Comparison of ENCODE assay signal across 8 cellular contexts in the genomic region with DNA sequence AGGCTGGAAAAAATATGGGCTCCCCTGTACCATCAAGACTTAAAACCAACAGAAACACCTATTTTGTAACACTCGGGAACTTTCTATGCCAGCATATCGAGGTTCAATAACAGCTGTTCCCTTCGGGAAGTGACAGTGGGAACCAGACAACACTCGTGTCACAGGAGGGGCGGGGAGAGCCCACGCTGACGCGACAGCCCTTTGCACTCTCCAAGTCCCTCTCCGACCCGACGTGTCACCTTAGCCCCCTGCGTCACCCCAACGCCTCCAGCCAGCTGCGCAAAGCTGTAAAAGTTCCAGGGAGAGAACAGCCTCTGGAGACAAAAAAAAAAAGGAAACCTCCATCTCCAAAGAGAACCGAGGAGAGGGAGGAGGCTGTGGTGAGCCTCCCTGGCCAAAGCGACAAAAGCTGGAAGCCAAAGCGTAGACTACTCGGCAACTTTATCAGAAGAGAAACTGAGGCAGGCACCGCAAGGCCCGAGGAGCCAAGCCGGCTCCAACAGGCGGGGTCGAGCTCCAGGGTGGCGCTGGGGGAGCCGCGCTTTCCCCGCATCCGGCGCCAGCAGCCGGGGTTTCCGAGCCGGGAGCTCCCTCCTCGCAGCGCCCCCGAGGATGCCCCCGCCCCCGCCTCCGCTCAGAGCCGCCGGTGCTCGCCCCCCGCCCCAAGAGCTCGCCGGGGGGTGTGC. TPM values are rescaled to one million over a fixed set of nuclear protein-coding genes. Genes with fewer than 3 reads are reported as not detected.
A peak's percentile ranks its signal among the peaks of the same experiment; 100 is the strongest.
DNase-seq lines count a peak whose midpoint lies in the region; ATAC-seq and TF ChIP-seq lines count a peak whose summit lies in the region.

No MANE protein-coding gene starts in this region.

- ATAC-seq in GM19438 (IDR thresholded peaks at IDR 0.05; ENCODE audit: low read depth, unreplicated experiment): peak; percentile 31
- ATAC-seq in activated CD4-positive, alpha-beta T cell treated with anti-CD3 and anti-CD28 coated beads for 36 hours: peak; percentile 42
- no peak for ATAC-seq in GM18505 (IDR thresholded peaks at IDR 0.05; ENCODE audit: unreplicated experiment)

- CTCF ChIA-PET in activated CD4-positive, alpha-beta T cell treated with anti-CD3 and anti-CD28 coated beads for 36 hours (lab: Charles Lee): interaction anchor here (0.5 to 1.9 kb wide), 4 partner anchors 9 to 177 kb away, joined by 3 to 5 read pairs (median 4); no protein-coding TSS in a partner anchor

- H3K27ac Mint-ChIP-seq in activated CD4-positive, alpha-beta T cell treated with anti-CD3 and anti-CD28 coated beads for 36 hours: peak overlapping the region; percentile 85
- peak overlapping the region; percentile 96 for H3K27ac Mint-ChIP-seq in mesothelial cell of epicardium

- DNase-seq in AG20443 (ENCODE audit: low spot score): peak; percentile 49
- DNase-seq in HuH-7 (ENCODE audit: low spot score): peak; percentile 39
- DNase-seq in activated CD4-positive, alpha-beta T cell treated with anti-CD3 and anti-CD28 coated beads for 36 hours: peak; percentile 72
- DNase-seq in dermis microvascular lymphatic vessel endothelial cell (ENCODE audit: low read depth in 2 of 2): peak; percentile 74 to 75
- DNase-seq in mesothelial cell of epicardium (ENCODE audit: low spot score in 2 of 2, unreplicated experiment in 2 of 2): peak; percentile 40 to 72
- peak; percentile 33 for DNase-seq in stimulated activated CD8-positive, alpha-beta memory T cell treated with anti-CD3 and anti-CD28 coated beads, Interleukin-4, amount 100 ng/mL, for 24 hours (ENCODE audit: low read depth)

- H3K9me3 Mint-ChIP-seq in activated CD4-positive, alpha-beta T cell treated with anti-CD3 and anti-CD28 coated beads for 36 hours (ENCODE audit: low read depth): no peaks in the 10 kb centered on the region
- no peaks in the 10 kb centered on the region for H3K9me3 Mint-ChIP-seq in mesothelial cell of epicardium

- peaks cover 3% of the 10 kb centered on the region for H3K36me3 Mint-ChIP-seq in activated CD4-positive, alpha-beta T cell treated with anti-CD3 and anti-CD28 coated beads for 36 hours (ENCODE audit: low read depth)
- H3K36me3 Mint-ChIP-seq in mesothelial cell of epicardium: no peaks in the 10 kb centered on the region

- no peak for TF ChIP-seq POLR2A in GM18505 (IDR thresholded peaks at IDR 0.05; ENCODE audit: borderline replicate concordance, extremely low read depth, insufficient read depth, insufficient read length)

- no peak for TF ChIP-seq CTCF in mesothelial cell of epicardium (IDR thresholded peaks at IDR 0.05; ENCODE audit: unreplicated experiment)

- POLR2A ChIA-PET in activated CD4-positive, alpha-beta T cell treated with anti-CD3 and anti-CD28 coated beads for 36 hours (lab: Charles Lee): interaction anchor here (0.6 to 1.5 kb wide), 4 partner anchors 205 to 242 kb away, joined by 3 to 10 read pairs (median 4); partner anchors contain the start of gene POLDIP3

- intact Hi-C loops in activated CD4-positive, alpha-beta T cell treated with anti-CD3 and anti-CD28 coated beads for 36 hours (cut with DNase I, micrococcal nuclease): loop anchor here in 1 of 2 experiments (1.0 to 5.0 kb wide), 4 partner anchors 146 to 1904 kb away; partner anchors contain the start of genes MCAT and RBX1

- peak overlapping the region; percentile 83 for H3K4me3 Mint-ChIP-seq in activated CD4-positive, alpha-beta T cell treated with anti-CD3 and anti-CD28 coated beads for 36 hours
- H3K4me3 Mint-ChIP-seq in mesothelial cell of epicardium: peak overlapping the region; percentile 90

- peaks cover 9% of the 10 kb centered on the region for H3K4me1 Mint-ChIP-seq in activated CD4-positive, alpha-beta T cell treated with anti-CD3 and anti-CD28 coated beads for 36 hours
- peaks cover 7% of the 10 kb centered on the region for H3K4me1 Mint-ChIP-seq in mesothelial cell of epicardium

- peaks cover 6% of the 10 kb centered on the region for H3K27me3 Mint-ChIP-seq in activated CD4-positive, alpha-beta T cell treated with anti-CD3 and anti-CD28 coated beads for 36 hours
- H3K27me3 Mint-ChIP-seq in mesothelial cell of epicardium (ENCODE audit: low read depth): no peaks in the 10 kb centered on the region

RNA-seq across cellular contexts. Expression of gene ARFGAP3, which starts 0.8 kb away (rescaled TPM):
- 10 to 100 TPM; 22.5 to 23.0 TPM for total RNA-seq in activated CD4-positive, alpha-beta T cell treated with anti-CD3 and anti-CD28 coated beads for 36 hours
- 58.4 and 58.5 TPM in 2 replicates for total RNA-seq in dermis microvascular lymphatic vessel endothelial cell
- 33.4 to 38.3 TPM (median 36.2 TPM) in 3 replicates for total RNA-seq in mesothelial cell of epicardium
